In genomic region chr2:212897296-212897695, GRCh38 we compare ENCODE assay signal across 23 cellular contexts.
"Had no signal": no experiment of that assay in that cellular context is flagged by ENCODE, and none has a peak within 500 bp of the region (broad histone marks: within the 10 kb centered on the region; RNA-seq: fewer than 3 reads in every experiment).

No MANE protein-coding gene starts in this region.

- H3K27me3 Mint-ChIP-seq: activated CD4-positive, alpha-beta memory T cell treated with anti-CD3 and anti-CD28 coated beads, Interleukin-2, amount 10 ng/mL, durations not matched to agents 7 days and 5 days; activated naive CD8-positive, alpha-beta T cell treated with anti-CD3 and anti-CD28 coated beads, Interleukin-2, amount 50 U/mL, for 24 hours; naive thymus-derived CD4-positive, alpha-beta T cell; stimulated activated naive CD8-positive, alpha-beta T cell treated with anti-CD3 and anti-CD28 coated beads, Interleukin-15, Interleukin-2, amounts not matched to agents 100 ng/mL and 50 ng/mL, for 24 hours; T-cell had no signal

- H3K27ac Mint-ChIP-seq: activated CD4-positive, alpha-beta memory T cell treated with anti-CD3 and anti-CD28 coated beads, Interleukin-2, amount 10 ng/mL, durations not matched to agents 7 days and 5 days; activated CD4-positive, alpha-beta T cell treated with anti-CD3 and anti-CD28 coated beads, Interleukin-2, amount 10 ng/mL, durations not matched to agents 24 days and 14 days; activated naive CD8-positive, alpha-beta T cell treated with anti-CD3 and anti-CD28 coated beads, Interleukin-2, amount 50 U/mL, for 24 hours; activated T-helper 1 cell treated with anti-CD3 and anti-CD28 coated beads, Interleukin-12 subunit alpha, Interleukin-12 subunit beta, Interleukin-2, Interleukin-4 antibody, amounts not matched to agents 30 ng/mL and 10 ng/mL and 1 ng/mL, durations not matched to agents 14 hours and 24 hours and 36 hours; immature natural killer cell; naive thymus-derived CD4-positive, alpha-beta T cell; stimulated activated naive CD8-positive, alpha-beta T cell treated with anti-CD3 and anti-CD28 coated beads, Interleukin-15, Interleukin-2, amounts not matched to agents 100 ng/mL and 50 ng/mL, for 24 hours; T-cell; T-helper 2 cell treated with Interferon-gamma antibody and Interleukin-4, amounts not matched to agents 5 μg/mL and 100 μg/mL, for 36 hours had no signal

- DNase-seq: activated CD4-positive, alpha-beta memory T cell treated with anti-CD3 and anti-CD28 coated beads, Interleukin-2, amount 10 ng/mL, durations not matched to agents 7 days and 5 days; activated CD4-positive, alpha-beta T cell treated with anti-CD3 and anti-CD28 coated beads, Interleukin-2, amount 10 ng/mL, durations not matched to agents 24 days and 14 days; activated gamma-delta T cell; activated naive CD4-positive, alpha-beta T cell treated with anti-CD3 and anti-CD28 coated beads, Interleukin-2, amount 50 U/mL, for 16 hours; activated naive CD8-positive, alpha-beta T cell treated with anti-CD3 and anti-CD28 coated beads, Interleukin-2, amount 50 U/mL, for 24 hours; aorta; brain microvascular endothelial cell; central memory CD4-positive, alpha-beta T cell; glutamatergic neuron; immature natural killer cell; left lung; naive thymus-derived CD4-positive, alpha-beta T cell; stimulated activated CD4-positive, alpha-beta T cell treated with anti-CD3 and anti-CD28 coated beads, Interleukin-12 subunit alpha, Interleukin-12 subunit beta, amount 100 ng/mL, for 4 hours; stimulated activated CD4-positive, alpha-beta T cell treated with anti-CD3 and anti-CD28 coated beads, Interleukin-4, amount 100 ng/mL, for 4 hours; T-cell had no signal

- H3K4me3 Mint-ChIP-seq: activated CD4-positive, alpha-beta memory T cell treated with anti-CD3 and anti-CD28 coated beads, Interleukin-2, amount 10 ng/mL, durations not matched to agents 7 days and 5 days; activated CD4-positive, alpha-beta T cell treated with anti-CD3 and anti-CD28 coated beads, Interleukin-2, amount 10 ng/mL, durations not matched to agents 24 days and 14 days; activated naive CD8-positive, alpha-beta T cell treated with anti-CD3 and anti-CD28 coated beads, Interleukin-2, amount 50 U/mL, for 24 hours; activated T-helper 1 cell treated with anti-CD3 and anti-CD28 coated beads, Interleukin-12 subunit alpha, Interleukin-12 subunit beta, Interleukin-2, Interleukin-4 antibody, amounts not matched to agents 30 ng/mL and 10 ng/mL and 1 ng/mL, durations not matched to agents 14 hours and 24 hours and 36 hours; immature natural killer cell; naive thymus-derived CD4-positive, alpha-beta T cell; neural crest cell; stimulated activated naive CD8-positive, alpha-beta T cell treated with anti-CD3 and anti-CD28 coated beads, Interleukin-15, Interleukin-2, amounts not matched to agents 100 ng/mL and 50 ng/mL, for 24 hours; T-cell; T-helper 2 cell treated with Interferon-gamma antibody and Interleukin-4, amounts not matched to agents 5 μg/mL and 100 μg/mL, for 36 hours had no signal

- H3K27ac ChIP-seq: brain microvascular endothelial cell, hepatocyte, left lung, tibial nerve, VCaP had no signal

- H3K4me3 ChIP-seq: hepatocyte, left lung, lung, tibial nerve had no signal

- H3K4me1 Mint-ChIP-seq: activated CD4-positive, alpha-beta memory T cell treated with anti-CD3 and anti-CD28 coated beads, Interleukin-2, amount 10 ng/mL, durations not matched to agents 7 days and 5 days; activated CD4-positive, alpha-beta T cell treated with anti-CD3 and anti-CD28 coated beads, Interleukin-2, amount 10 ng/mL, durations not matched to agents 24 days and 14 days; activated naive CD8-positive, alpha-beta T cell treated with anti-CD3 and anti-CD28 coated beads, Interleukin-2, amount 50 U/mL, for 24 hours; T-cell had no signal

- H3K9me3 Mint-ChIP-seq: activated CD4-positive, alpha-beta memory T cell treated with anti-CD3 and anti-CD28 coated beads, Interleukin-2, amount 10 ng/mL, durations not matched to agents 7 days and 5 days; activated CD4-positive, alpha-beta T cell treated with anti-CD3 and anti-CD28 coated beads, Interleukin-2, amount 10 ng/mL, durations not matched to agents 24 days and 14 days; activated naive CD8-positive, alpha-beta T cell treated with anti-CD3 and anti-CD28 coated beads, Interleukin-2, amount 50 U/mL, for 24 hours; activated T-helper 1 cell treated with anti-CD3 and anti-CD28 coated beads, Interleukin-12 subunit alpha, Interleukin-12 subunit beta, Interleukin-2, Interleukin-4 antibody, amounts not matched to agents 30 ng/mL and 10 ng/mL and 1 ng/mL, durations not matched to agents 14 hours and 24 hours and 36 hours; immature natural killer cell; neural crest cell; stimulated activated naive CD8-positive, alpha-beta T cell treated with anti-CD3 and anti-CD28 coated beads, Interleukin-15, Interleukin-2, amounts not matched to agents 100 ng/mL and 50 ng/mL, for 24 hours; T-cell; T-helper 2 cell treated with Interferon-gamma antibody and Interleukin-4, amounts not matched to agents 5 μg/mL and 100 μg/mL, for 36 hours had no signal

- H3K36me3 Mint-ChIP-seq: naive thymus-derived CD4-positive, alpha-beta T cell; T-cell had no signal
